16 cellular contexts compared by ENCODE assay signal in the genomic region with DNA sequence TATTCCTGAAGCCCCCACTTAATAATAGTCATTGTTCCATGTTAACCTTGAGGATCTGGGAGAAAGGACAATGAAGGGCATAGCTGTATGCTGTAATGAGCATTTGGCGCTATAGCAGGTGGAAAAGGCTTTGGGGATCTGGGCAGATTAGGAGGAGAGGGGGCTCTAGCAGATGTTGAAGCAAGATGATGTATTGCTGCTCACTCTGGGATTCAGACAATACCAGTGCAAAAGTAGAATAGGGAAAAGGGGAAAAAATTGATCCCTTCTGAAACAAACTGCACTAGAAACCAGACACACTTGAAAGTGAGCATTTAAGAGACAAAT.
A peak's percentile ranks its signal among the peaks of the same experiment; 100 is the strongest.
DNase-seq lines count a peak whose midpoint lies in the region; ATAC-seq and TF ChIP-seq lines count a peak whose summit lies in the region.
"Had no signal": no experiment of that assay in that cellular context is flagged by ENCODE, and none has a peak within 500 bp of the region (broad histone marks: within the 10 kb centered on the region; RNA-seq: fewer than 3 reads in every experiment).

No MANE protein-coding gene starts in this region.

- ATAC-seq in heart right ventricle (no peak), activated B cell treated with CpG ODN at 0.5 μM for 24 hours (ENCODE audit: low read depth) (no peak)

- no peak for DNase-seq in heart right ventricle
- no peak for DNase-seq in right atrium auricular region (ENCODE audit: low spot score)
- DNase-seq in activated B cell treated with CpG ODN at 0.5 μM for 24 hours: no peak
- no peak for DNase-seq in suprapubic skin (ENCODE audit: low spot score in 2 of 2)
- no peak for DNase-seq in activated naive CD4-positive, alpha-beta T cell treated with anti-CD3 and anti-CD28 coated beads, Interleukin-2, amount 10 ng/mL, durations not matched to agents 7 days and 5 days
- DNase-seq in DMS53 treated with DMSO at 0.1 percent for 48 hours (lab: John Stamatoyannopoulos, UW; ENCODE audit: unreplicated experiment): no peak
- DNase-seq in GM13976 (ENCODE audit: low spot score): no peak
- DNase-seq: activated CD4-positive, alpha-beta T cell treated with anti-CD3 and anti-CD28 coated beads, Interleukin-2, amount 50 U/mL, for 48 hours; activated gamma-delta T cell; BE2C; dermis blood vessel endothelial cell; immature natural killer cell; NCI-H1048 had no signal

- H3K9me3 Mint-ChIP-seq in activated B cell treated with CpG ODN at 0.5 μM for 24 hours (peaks cover 2% of the 10 kb centered on the region), nephron (no peaks in the 10 kb centered on the region)
- peaks cover 2% of the 10 kb centered on the region for H3K9me3 Mint-ChIP-seq in activated naive CD4-positive, alpha-beta T cell treated with anti-CD3 and anti-CD28 coated beads, Interleukin-2, amount 10 ng/mL, durations not matched to agents 7 days and 5 days

- intact Hi-C loops in heart right ventricle (cut with DNase I): no loop called here
- intact Hi-C loops in activated B cell treated with CpG ODN at 0.5 μM for 24 hours (cut with micrococcal nuclease): no loop called here

- no peak for TF ChIP-seq EP300 in suprapubic skin (IDR thresholded peaks at IDR 0.05)

- 57 to 71% methylated on average over 1 of the region's 1 CpG for WGBS in heart right ventricle, 2 donors
- 35% methylated on average over 1 of the region's 1 CpG for WGBS in suprapubic skin

- H3K9me3 ChIP-seq in heart right ventricle: no peaks in the 10 kb centered on the region
- no peaks in the 10 kb centered on the region for H3K9me3 ChIP-seq in right atrium auricular region
- H3K9me3 ChIP-seq in suprapubic skin: no peaks in the 10 kb centered on the region
- H3K9me3 ChIP-seq: BE2C, neutrophil had no signal

- no peaks in the 10 kb centered on the region for H3K27me3 ChIP-seq in heart right ventricle
- H3K27me3 ChIP-seq in right atrium auricular region: no peaks in the 10 kb centered on the region
- no peaks in the 10 kb centered on the region for H3K27me3 ChIP-seq in suprapubic skin
- H3K27me3 ChIP-seq: BE2C, neutrophil had no signal

- H3K27ac Mint-ChIP-seq in activated B cell treated with CpG ODN at 0.5 μM for 24 hours: peak overlapping the region; percentile 89
- peak overlapping the region; percentile 10 to 71 (median 23) for H3K27ac Mint-ChIP-seq in nephron
- H3K27ac Mint-ChIP-seq in activated naive CD4-positive, alpha-beta T cell treated with anti-CD3 and anti-CD28 coated beads, Interleukin-2, amount 10 ng/mL, durations not matched to agents 7 days and 5 days: no peak overlapping the region
- H3K27ac Mint-ChIP-seq: immature natural killer cell had no signal

- in situ Hi-C loops in GM13976 (cut with MboI; ENCODE audit: low sequenced_read_pairs, unreplicated experiment): no loop called here

- POLR2A ChIA-PET in activated B cell treated with CpG ODN at 0.5 μM for 24 hours (lab: Charles Lee): interaction anchor here (1.0 to 2.2 kb wide), 5 partner anchors 10 to 23 kb away, joined by 3 to 10 read pairs (median 3); no protein-coding TSS in a partner anchor

- no peak for TF ChIP-seq CTCF in heart right ventricle (IDR thresholded peaks at IDR 0.05)
- TF ChIP-seq CTCF in right atrium auricular region (IDR thresholded peaks at IDR 0.05): no peak
- TF ChIP-seq CTCF in activated B cell treated with CpG ODN at 0.5 μM for 24 hours (IDR thresholded peaks at IDR 0.05): no peak
- TF ChIP-seq CTCF in nephron (IDR thresholded peaks at IDR 0.05; ENCODE audit: unreplicated experiment in 3 of 3): no peak
- TF ChIP-seq CTCF in suprapubic skin (IDR thresholded peaks at IDR 0.05): no peak
- TF ChIP-seq CTCF in GM13976 (IDR thresholded peaks at IDR 0.05; ENCODE audit: borderline replicate concordance, control extremely low read depth, extremely low read depth, insufficient read depth, missing control alignments): no peak

- peak overlapping the region in 9 of 10 donors; percentile 5 to 76 (median 66) for H3K27ac ChIP-seq in heart right ventricle
- peak overlapping the region in 1 of 2 donors; percentile 77 for H3K27ac ChIP-seq in right atrium auricular region
- H3K27ac ChIP-seq in suprapubic skin: peak overlapping the region; percentile 18
- H3K27ac ChIP-seq: neutrophil had no signal

- peaks cover 3% of the 10 kb centered on the region for H3K36me3 Mint-ChIP-seq in activated B cell treated with CpG ODN at 0.5 μM for 24 hours (ENCODE audit: low read depth)
- no peaks in the 10 kb centered on the region for H3K36me3 Mint-ChIP-seq in nephron (ENCODE audit: low read depth)
- no peaks in the 10 kb centered on the region for H3K36me3 Mint-ChIP-seq in activated naive CD4-positive, alpha-beta T cell treated with anti-CD3 and anti-CD28 coated beads, Interleukin-2, amount 10 ng/mL, durations not matched to agents 7 days and 5 days

- H3K27me3 Mint-ChIP-seq in activated B cell treated with CpG ODN at 0.5 μM for 24 hours (no peaks in the 10 kb centered on the region), nephron (ENCODE audit: low read depth) (no peaks in the 10 kb centered on the region)
- H3K27me3 Mint-ChIP-seq in activated naive CD4-positive, alpha-beta T cell treated with anti-CD3 and anti-CD28 coated beads, Interleukin-2, amount 10 ng/mL, durations not matched to agents 7 days and 5 days: no peaks in the 10 kb centered on the region

- H3K4me3 ChIP-seq in heart right ventricle (no peak overlapping the region), right atrium auricular region (no peak overlapping the region), suprapubic skin (no peak overlapping the region)
- H3K4me3 ChIP-seq: lung had no signal

- H3K4me1 ChIP-seq in heart right ventricle (peaks cover 0 to 22% (median 16%) of the 10 kb centered on the region in 9 donors), right atrium auricular region (peaks cover 0 to 20% of the 10 kb centered on the region in 2 donors), suprapubic skin (peaks cover 17% of the 10 kb centered on the region)
- H3K4me1 ChIP-seq: BE2C had no signal

- peaks cover 48% of the 10 kb centered on the region for H3K4me1 Mint-ChIP-seq in activated B cell treated with CpG ODN at 0.5 μM for 24 hours
- peaks cover 17% of the 10 kb centered on the region for H3K4me1 Mint-ChIP-seq in nephron
- H3K4me1 Mint-ChIP-seq in activated naive CD4-positive, alpha-beta T cell treated with anti-CD3 and anti-CD28 coated beads, Interleukin-2, amount 10 ng/mL, durations not matched to agents 7 days and 5 days: no peaks in the 10 kb centered on the region
- H3K4me1 Mint-ChIP-seq: immature natural killer cell had no signal

- no peak for TF ChIP-seq POLR2A in suprapubic skin (IDR thresholded peaks at IDR 0.05)

- H3K36me3 ChIP-seq in heart right ventricle (no peaks in the 10 kb centered on the region), right atrium auricular region (no peaks in the 10 kb centered on the region), suprapubic skin (no peaks in the 10 kb centered on the region)
- H3K36me3 ChIP-seq: BE2C, neutrophil had no signal

- peak overlapping the region; percentile 9 for H3K4me3 Mint-ChIP-seq in activated B cell treated with CpG ODN at 0.5 μM for 24 hours
- H3K4me3 Mint-ChIP-seq in nephron: no peak overlapping the region
- no peak overlapping the region for H3K4me3 Mint-ChIP-seq in activated naive CD4-positive, alpha-beta T cell treated with anti-CD3 and anti-CD28 coated beads, Interleukin-2, amount 10 ng/mL, durations not matched to agents 7 days and 5 days
- H3K4me3 Mint-ChIP-seq: immature natural killer cell had no signal

- CTCF ChIA-PET in activated B cell treated with CpG ODN at 0.5 μM for 24 hours (lab: Charles Lee): no interaction called here
- CTCF ChIA-PET in activated naive CD4-positive, alpha-beta T cell treated with anti-CD3 and anti-CD28 coated beads, Interleukin-2, amount 10 ng/mL, durations not matched to agents 7 days and 5 days (lab: Charles Lee): no interaction called here
